Comparison of ENCODE assay signal across 24 cellular contexts in the genomic region with DNA sequence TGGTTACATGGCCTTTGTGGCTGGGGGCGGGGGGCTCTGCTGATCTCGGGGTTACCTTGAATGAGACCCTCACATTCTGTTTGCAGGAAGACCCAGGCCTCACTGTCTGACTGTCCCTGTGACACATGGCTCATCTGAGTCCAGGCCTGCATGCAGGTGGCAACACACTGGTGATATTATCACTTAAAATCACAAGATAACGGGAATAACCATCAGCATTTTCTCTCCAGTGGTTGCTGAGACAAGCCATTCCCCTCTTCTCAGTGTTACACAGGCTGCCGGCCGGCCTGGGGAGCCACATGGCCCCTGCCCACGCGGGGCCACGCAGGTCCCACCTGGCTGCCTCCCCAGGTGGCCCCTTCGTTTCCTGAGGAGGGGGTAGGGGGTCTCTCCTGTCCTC.
"Had no signal": no experiment of that assay in that cellular context is flagged by ENCODE, and none has a peak within 500 bp of the region (broad histone marks: within the 10 kb centered on the region; RNA-seq: fewer than 3 reads in every experiment).

No MANE protein-coding gene starts in this region.

- H3K4me3 ChIP-seq: left ventricle myocardium inferior, lung, neural progenitor cell, ovary, prostate gland, skin epidermis, stomach, testis, thyroid gland, transverse colon, uterus had no signal

- H3K4me2 ChIP-seq: neural progenitor cell had no signal

- H3K36me3 ChIP-seq: left ventricle myocardium inferior, neural progenitor cell, ovary, prostate gland, stomach, thyroid gland, transverse colon, uterus had no signal

- H3K27ac ChIP-seq: left ventricle myocardium inferior, neural progenitor cell, ovary, prostate gland, skin epidermis, stomach, testis, thyroid gland, transverse colon, uterus had no signal

- H3K4me1 ChIP-seq: left ventricle myocardium inferior, neural progenitor cell, prostate gland, stomach, testis, thyroid gland, transverse colon, uterus had no signal

- H3K27me3 ChIP-seq: neural progenitor cell, ovary, testis, thyroid gland, uterus had no signal

- ATAC-seq: natural killer cell; right cardiac atrium; sciatic nerve; stimulated activated naive B cell treated with anti-CD40 and anti-IgM and Interleukin-4, amounts not matched to agents 10 μg/mL and 1 μg/mL and 100 μg/mL, for 72 hours; stimulated activated naive CD8-positive, alpha-beta T cell treated with anti-CD3 and anti-CD28 coated beads, Interleukin-15, Interleukin-2, amounts not matched to agents 100 U/mL and 50 U/mL, for 24 hours had no signal

- H3K9me3 ChIP-seq: left ventricle myocardium inferior, ovary, prostate gland, stomach, testis, thyroid gland, transverse colon, uterus had no signal

- H2AFZ ChIP-seq: neural progenitor cell had no signal

- DNase-seq: immature natural killer cell; left ventricle myocardium inferior; naive B cell; natural killer cell; nephron progenitor cell; ovary; retina; right cardiac atrium; stimulated activated CD4-positive, alpha-beta T cell treated with anti-CD3 and anti-CD28 coated beads, Interleukin-12 subunit alpha, Interleukin-12 subunit beta, amount 100 ng/mL, for 4 hours; stimulated activated CD4-positive, alpha-beta T cell treated with anti-CD3 and anti-CD28 coated beads, Interleukin-15, amount 100 ng/mL, for 24 hours; stimulated activated CD4-positive, alpha-beta T cell treated with anti-CD3 and anti-CD28 coated beads, Interleukin-2, amount 100 ng/mL, for 24 hours; stimulated activated CD4-positive, alpha-beta T cell treated with anti-CD3 and anti-CD28 coated beads, Interleukin-4, amount 100 ng/mL, for 1 hour; stimulated activated naive B cell treated with anti-CD40 and anti-IgM and Interleukin-4, amounts not matched to agents 10 μg/mL and 1 μg/mL and 100 μg/mL, for 72 hours; stimulated activated naive CD8-positive, alpha-beta T cell treated with anti-CD3 and anti-CD28 coated beads, Interleukin-15, Interleukin-2, amounts not matched to agents 100 U/mL and 50 U/mL, for 24 hours; stomach; testis; transverse colon; uterus had no signal

- H3K9ac ChIP-seq: neural progenitor cell had no signal
